ENCODE assay signal across 34 cellular contexts in genomic region chrX:23592741-23593140, GRCh38.
"Had no signal": no experiment of that assay in that cellular context is flagged by ENCODE, and none has a peak within 500 bp of the region (broad histone marks: within the 10 kb centered on the region; RNA-seq: fewer than 3 reads in every experiment).

No MANE protein-coding gene starts in this region.

- H3K4me2 ChIP-seq: KMS-11 had no signal

- H3K36me3 ChIP-seq: MG63 had no signal

- H3K27me3 ChIP-seq: MG63 had no signal

- H3K9me3 ChIP-seq: MG63 had no signal

- H3K4me3 ChIP-seq: MG63 had no signal

- H3K27ac ChIP-seq: KMS-11 had no signal

- H3K9ac ChIP-seq: KMS-11 had no signal

- DNase-seq: Karpas-422, Kasumi-1, MG63, MM.1S, MV-4-11, NCI-H1048, NCI-H1092, NCI-H1092 treated with DMSO at 0.1 percent for 48 hours, NCI-H1105, NCI-H1105 treated with DMSO at 0.1 percent for 48 hours, NCI-H1417, NCI-H1417 treated with DMSO at 0.1 percent for 48 hours, NCI-H1436, NCI-H1436 treated with DMSO at 0.1 percent for 48 hours, NCI-H146, NCI-H1694, NCI-H1694 treated with DMSO at 0.1 percent for 48 hours, NCI-H187, NCI-H187 treated with DMSO at 0.1 percent for 48 hours, NCI-H1930, NCI-H2029, NCI-H2029 treated with DMSO at 0.1 percent for 48 hours, NCI-H2081, NCI-H2081 treated with DMSO at 0.1 percent for 48 hours, NCI-H2107, NCI-H2171, NCI-H2171 treated with DMSO at 0.1 percent for 48 hours, NCI-H2227 treated with DMSO at 0.1 percent for 48 hours, NCI-H226, NCI-H345, NCI-H446, NCI-H446 treated with DMSO at 0.1 percent for 48 hours, NCI-H510A had no signal
